In the genomic region with DNA sequence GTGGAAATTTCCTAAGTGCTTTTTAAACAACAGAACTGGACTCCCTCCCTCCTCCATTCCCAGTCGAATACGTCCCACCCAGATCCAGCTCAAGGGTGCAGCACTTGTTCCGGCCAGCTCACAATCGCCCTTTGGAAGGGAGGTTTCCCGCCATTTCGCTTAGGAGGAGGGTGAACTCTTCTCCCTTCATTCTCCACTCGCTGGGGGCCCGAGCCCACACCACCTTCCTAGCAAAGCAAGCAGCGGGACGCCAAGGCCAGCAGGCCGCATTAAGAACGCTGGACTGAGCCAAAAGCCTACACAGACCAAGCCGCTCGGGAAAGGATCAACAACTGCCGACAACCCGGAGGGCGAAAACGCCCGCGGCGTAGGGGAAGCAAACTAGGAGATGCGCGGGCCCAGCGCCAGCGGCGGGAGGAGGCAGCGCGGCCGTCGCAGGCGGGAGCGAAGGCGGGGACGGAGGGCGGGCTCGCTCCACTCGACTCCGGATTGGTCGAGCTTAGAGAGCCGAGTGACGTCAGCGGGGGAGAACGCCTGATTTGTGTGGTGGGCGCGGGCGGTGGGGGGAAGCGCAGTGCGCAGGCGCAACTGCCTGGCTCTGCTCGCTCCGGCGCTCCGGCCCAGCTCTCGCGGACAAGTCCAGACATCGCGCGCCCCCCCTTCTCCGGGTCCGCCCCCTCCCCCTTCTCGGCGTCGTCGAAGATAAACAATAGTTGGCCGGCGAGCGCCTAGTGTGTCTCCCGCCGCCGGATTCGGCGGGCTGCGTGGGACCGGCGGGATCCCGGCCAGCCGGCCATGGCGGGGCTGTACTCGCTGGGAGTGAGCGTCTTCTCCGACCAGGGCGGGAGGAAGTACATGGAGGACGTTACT, we compare ENCODE assay signal across 1 cellular context.
TF ChIP-seq lines count a peak whose summit lies in the region.

PPM1D (plus strand) TSS at position 574 of the 870 bp plus-strand sequence; CDS start at position 796, 222 bp downstream.

TF ChIP-seq in HepG2, 621 proteins besides CTCF, POLR2A, EP300 and RAD21 (continued from another document and continues in another):
- TF ChIP-seq KDM4B (CRISPR knock-in tag; IDR thresholded peaks at IDR 0.05) = peak; percentile 67
- TF ChIP-seq ZNF570 (CRISPR knock-in tag; IDR thresholded peaks at IDR 0.05; ENCODE audit: borderline replicate concordance) = no peak; the same call in 1 of the 2 replicates
- peak; percentile 82; the same call in 1 of the 2 replicates for TF ChIP-seq FOXK1 (CRISPR knock-in tag; IDR thresholded peaks at IDR 0.05; ENCODE audit: borderline replicate concordance, low read depth)
- TF ChIP-seq, protein P1, sequence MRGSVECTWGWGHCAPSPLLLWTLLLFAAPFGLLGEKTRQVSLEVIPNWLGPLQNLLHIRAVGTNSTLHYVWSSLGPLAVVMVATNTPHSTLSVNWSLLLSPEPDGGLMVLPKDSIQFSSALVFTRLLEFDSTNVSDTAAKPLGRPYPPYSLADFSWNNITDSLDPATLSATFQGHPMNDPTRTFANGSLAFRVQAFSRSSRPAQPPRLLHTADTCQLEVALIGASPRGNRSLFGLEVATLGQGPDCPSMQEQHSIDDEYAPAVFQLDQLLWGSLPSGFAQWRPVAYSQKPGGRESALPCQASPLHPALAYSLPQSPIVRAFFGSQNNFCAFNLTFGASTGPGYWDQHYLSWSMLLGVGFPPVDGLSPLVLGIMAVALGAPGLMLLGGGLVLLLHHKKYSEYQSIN (CRISPR knock-in tag; IDR thresholded peaks at IDR 0.05; ENCODE audit: borderline replicate concordance) = no peak
- peak; percentile 40; the same call in 1 of the 2 replicates for TF ChIP-seq ZBTB49 (CRISPR knock-in tag; IDR thresholded peaks at IDR 0.05; ENCODE audit: borderline replicate concordance)
- TF ChIP-seq ZNF737 (CRISPR knock-in tag; IDR thresholded peaks at IDR 0.05; ENCODE audit: borderline replicate concordance) = no peak
- TF ChIP-seq AGO2 (optimal IDR thresholded peaks at IDR 0.05; ENCODE audit: low read depth, low read length) = peak; percentile 91
- TF ChIP-seq, protein P2, sequence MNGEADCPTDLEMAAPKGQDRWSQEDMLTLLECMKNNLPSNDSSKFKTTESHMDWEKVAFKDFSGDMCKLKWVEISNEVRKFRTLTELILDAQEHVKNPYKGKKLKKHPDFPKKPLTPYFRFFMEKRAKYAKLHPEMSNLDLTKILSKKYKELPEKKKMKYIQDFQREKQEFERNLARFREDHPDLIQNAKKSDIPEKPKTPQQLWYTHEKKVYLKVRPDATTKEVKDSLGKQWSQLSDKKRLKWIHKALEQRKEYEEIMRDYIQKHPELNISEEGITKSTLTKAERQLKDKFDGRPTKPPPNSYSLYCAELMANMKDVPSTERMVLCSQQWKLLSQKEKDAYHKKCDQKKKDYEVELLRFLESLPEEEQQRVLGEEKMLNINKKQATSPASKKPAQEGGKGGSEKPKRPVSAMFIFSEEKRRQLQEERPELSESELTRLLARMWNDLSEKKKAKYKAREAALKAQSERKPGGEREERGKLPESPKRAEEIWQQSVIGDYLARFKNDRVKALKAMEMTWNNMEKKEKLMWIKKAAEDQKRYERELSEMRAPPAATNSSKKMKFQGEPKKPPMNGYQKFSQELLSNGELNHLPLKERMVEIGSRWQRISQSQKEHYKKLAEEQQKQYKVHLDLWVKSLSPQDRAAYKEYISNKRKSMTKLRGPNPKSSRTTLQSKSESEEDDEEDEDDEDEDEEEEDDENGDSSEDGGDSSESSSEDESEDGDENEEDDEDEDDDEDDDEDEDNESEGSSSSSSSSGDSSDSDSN (CRISPR knock-in tag; IDR thresholded peaks at IDR 0.05) = peak; percentile 92
- TF ChIP-seq GFI1 (CRISPR knock-in tag; IDR thresholded peaks at IDR 0.05; ENCODE audit: borderline replicate concordance) = peak; percentile 61; the same call in 1 of the 2 replicates
- TF ChIP-seq ZNF296 (CRISPR knock-in tag; conservative IDR thresholded peaks at IDR 0.05) = peak; percentile 66; the same call in 1 of the 2 replicates
- TF ChIP-seq NFATC3 (CRISPR knock-in tag; IDR thresholded peaks at IDR 0.05) = peak; percentile 77
- no peak for TF ChIP-seq RBAK (CRISPR knock-in tag; IDR thresholded peaks at IDR 0.05)
- TF ChIP-seq KLF12 (CRISPR knock-in tag; IDR thresholded peaks at IDR 0.05; ENCODE audit: borderline replicate concordance) = peak; percentile 86
- no peak; the same call in 1 of the 2 replicates for TF ChIP-seq RELA (CRISPR knock-in tag; IDR thresholded peaks at IDR 0.05)
- TF ChIP-seq, protein P3, sequence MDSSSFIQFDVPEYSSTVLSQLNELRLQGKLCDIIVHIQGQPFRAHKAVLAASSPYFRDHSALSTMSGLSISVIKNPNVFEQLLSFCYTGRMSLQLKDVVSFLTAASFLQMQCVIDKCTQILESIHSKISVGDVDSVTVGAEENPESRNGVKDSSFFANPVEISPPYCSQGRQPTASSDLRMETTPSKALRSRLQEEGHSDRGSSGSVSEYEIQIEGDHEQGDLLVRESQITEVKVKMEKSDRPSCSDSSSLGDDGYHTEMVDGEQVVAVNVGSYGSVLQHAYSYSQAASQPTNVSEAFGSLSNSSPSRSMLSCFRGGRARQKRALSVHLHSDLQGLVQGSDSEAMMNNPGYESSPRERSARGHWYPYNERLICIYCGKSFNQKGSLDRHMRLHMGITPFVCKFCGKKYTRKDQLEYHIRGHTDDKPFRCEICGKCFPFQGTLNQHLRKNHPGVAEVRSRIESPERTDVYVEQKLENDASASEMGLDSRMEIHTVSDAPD (CRISPR knock-in tag; IDR thresholded peaks at IDR 0.05) = 0 out of 2 replicates have a peak, but pooled peaks have one; percentile 35
- peak; percentile 94; the same call in 1 of the 2 replicates for TF ChIP-seq ZNF597 (CRISPR knock-in tag; IDR thresholded peaks at IDR 0.05)
- TF ChIP-seq ZSCAN22 (CRISPR knock-in tag; IDR thresholded peaks at IDR 0.05) = 0 out of 2 replicates have a peak, but pooled peaks have one; percentile 44
- no peak; the same call in 1 of the 2 replicates for TF ChIP-seq CC2D1A (CRISPR knock-in tag; IDR thresholded peaks at IDR 0.05)
- TF ChIP-seq POGZ (CRISPR knock-in tag; IDR thresholded peaks at IDR 0.05) = peak; percentile 68
- TF ChIP-seq, protein P4, sequence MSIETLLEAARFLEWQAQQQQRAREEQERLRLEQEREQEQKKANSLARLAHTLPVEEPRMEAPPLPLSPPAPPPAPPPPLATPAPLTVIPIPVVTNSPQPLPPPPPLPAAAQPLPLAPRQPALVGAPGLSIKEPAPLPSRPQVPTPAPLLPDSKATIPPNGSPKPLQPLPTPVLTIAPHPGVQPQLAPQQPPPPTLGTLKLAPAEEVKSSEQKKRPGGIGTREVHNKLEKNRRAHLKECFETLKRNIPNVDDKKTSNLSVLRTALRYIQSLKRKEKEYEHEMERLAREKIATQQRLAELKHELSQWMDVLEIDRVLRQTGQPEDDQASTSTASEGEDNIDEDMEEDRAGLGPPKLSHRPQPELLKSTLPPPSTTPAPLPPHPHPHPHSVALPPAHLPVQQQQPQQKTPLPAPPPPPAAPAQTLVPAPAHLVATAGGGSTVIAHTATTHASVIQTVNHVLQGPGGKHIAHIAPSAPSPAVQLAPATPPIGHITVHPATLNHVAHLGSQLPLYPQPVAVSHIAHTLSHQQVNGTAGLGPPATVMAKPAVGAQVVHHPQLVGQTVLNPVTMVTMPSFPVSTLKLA (IDR thresholded peaks at IDR 0.05) = peak; percentile 49
- TF ChIP-seq CENPT (CRISPR knock-in tag; IDR thresholded peaks at IDR 0.05; ENCODE audit: low read depth) = peak; percentile 29
- peak; percentile 47; the same call in 1 of the 2 replicates for TF ChIP-seq ZNF224 (CRISPR knock-in tag; IDR thresholded peaks at IDR 0.05)
- TF ChIP-seq, protein P5, sequence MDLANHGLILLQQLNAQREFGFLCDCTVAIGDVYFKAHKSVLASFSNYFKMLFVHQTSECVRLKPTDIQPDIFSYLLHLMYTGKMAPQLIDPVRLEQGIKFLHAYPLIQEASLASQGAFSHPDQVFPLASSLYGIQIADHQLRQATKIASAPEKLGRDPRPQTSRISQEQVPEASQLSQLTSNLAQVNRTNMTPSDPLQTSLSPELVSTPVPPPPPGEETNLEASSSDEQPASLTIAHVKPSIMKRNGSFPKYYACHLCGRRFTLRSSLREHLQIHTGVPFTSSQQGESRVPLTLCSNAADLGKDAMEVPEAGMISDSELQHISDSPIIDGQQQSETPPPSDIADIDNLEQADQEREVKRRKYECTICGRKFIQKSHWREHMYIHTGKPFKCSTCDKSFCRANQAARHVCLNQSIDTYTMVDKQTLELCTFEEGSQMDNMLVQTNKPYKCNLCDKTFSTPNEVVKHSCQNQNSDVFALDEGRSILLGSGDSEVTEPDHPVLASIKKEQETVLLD (CRISPR knock-in tag; IDR thresholded peaks at IDR 0.05; ENCODE audit: low read depth) = 0 out of 2 replicates have a peak, but pooled peaks have one; percentile 79
- peak; percentile 95; the same call in 1 of the 2 replicates for TF ChIP-seq AHR (CRISPR knock-in tag; IDR thresholded peaks at IDR 0.05)
- TF ChIP-seq, protein P6, sequence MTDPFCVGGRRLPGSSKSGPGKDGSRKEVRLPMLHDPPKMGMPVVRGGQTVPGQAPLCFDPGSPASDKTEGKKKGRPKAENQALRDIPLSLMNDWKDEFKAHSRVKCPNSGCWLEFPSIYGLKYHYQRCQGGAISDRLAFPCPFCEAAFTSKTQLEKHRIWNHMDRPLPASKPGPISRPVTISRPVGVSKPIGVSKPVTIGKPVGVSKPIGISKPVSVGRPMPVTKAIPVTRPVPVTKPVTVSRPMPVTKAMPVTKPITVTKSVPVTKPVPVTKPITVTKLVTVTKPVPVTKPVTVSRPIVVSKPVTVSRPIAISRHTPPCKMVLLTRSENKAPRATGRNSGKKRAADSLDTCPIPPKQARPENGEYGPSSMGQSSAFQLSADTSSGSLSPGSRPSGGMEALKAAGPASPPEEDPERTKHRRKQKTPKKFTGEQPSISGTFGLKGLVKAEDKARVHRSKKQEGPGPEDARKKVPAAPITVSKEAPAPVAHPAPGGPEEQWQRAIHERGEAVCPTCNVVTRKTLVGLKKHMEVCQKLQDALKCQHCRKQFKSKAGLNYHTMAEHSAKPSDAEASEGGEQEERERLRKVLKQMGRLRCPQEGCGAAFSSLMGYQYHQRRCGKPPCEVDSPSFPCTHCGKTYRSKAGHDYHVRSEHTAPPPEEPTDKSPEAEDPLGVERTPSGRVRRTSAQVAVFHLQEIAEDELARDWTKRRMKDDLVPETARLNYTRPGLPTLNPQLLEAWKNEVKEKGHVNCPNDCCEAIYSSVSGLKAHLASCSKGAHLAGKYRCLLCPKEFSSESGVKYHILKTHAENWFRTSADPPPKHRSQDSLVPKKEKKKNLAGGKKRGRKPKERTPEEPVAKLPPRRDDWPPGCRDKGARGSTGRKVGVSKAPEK (CRISPR knock-in tag; IDR thresholded peaks at IDR 0.05; ENCODE audit: borderline replicate concordance) = no peak; the same call in 1 of the 2 replicates
- peak; percentile 95; the same call in 1 of the 2 replicates for TF ChIP-seq AKNA (CRISPR knock-in tag; IDR thresholded peaks at IDR 0.05; ENCODE audit: borderline replicate concordance)
- TF ChIP-seq, protein P7, sequence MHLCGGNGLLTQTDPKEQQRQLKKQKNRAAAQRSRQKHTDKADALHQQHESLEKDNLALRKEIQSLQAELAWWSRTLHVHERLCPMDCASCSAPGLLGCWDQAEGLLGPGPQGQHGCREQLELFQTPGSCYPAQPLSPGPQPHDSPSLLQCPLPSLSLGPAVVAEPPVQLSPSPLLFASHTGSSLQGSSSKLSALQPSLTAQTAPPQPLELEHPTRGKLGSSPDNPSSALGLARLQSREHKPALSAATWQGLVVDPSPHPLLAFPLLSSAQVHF (CRISPR knock-in tag; IDR thresholded peaks at IDR 0.05) = peak; percentile 73; the same call in 1 of the 2 replicates
